Comparison of ENCODE assay signal across 23 cellular contexts in genomic region chr11:74116719-74117118, GRCh38.
"Had no signal": no experiment of that assay in that cellular context is flagged by ENCODE, and none has a peak within 500 bp of the region (broad histone marks: within the 10 kb centered on the region; RNA-seq: fewer than 3 reads in every experiment).

No MANE protein-coding gene starts in this region.

- H3K4me1 ChIP-seq: esophagus squamous epithelium, parathyroid adenoma, stomach had no signal

- ATAC-seq: natural killer cell; sciatic nerve; stimulated activated effector memory CD8-positive, alpha-beta T cell treated with anti-CD3 and anti-CD28 coated beads, Interleukin-12 subunit alpha, Interleukin-12 subunit beta, amount 100 ng/mL, for 72 hours had no signal

- H3K4me1 Mint-ChIP-seq: immature natural killer cell; memory B cell; natural killer cell; stimulated activated effector memory CD8-positive, alpha-beta T cell treated with anti-CD3 and anti-CD28 coated beads, Interleukin-12 subunit alpha, Interleukin-12 subunit beta, amount 100 ng/mL, for 72 hours had no signal

- H2AFZ ChIP-seq: parathyroid adenoma had no signal

- H3K27me3 Mint-ChIP-seq: memory B cell, progenitor cell of endocrine pancreas had no signal

- DNase-seq: dermis blood vessel endothelial cell; effector memory CD4-positive, alpha-beta T cell; erythroblast; esophagus squamous epithelium; foreskin melanocyte; hypothalamus; immature natural killer cell; islet precursor cell; natural killer cell; occipital lobe; stimulated activated CD4-positive, alpha-beta T cell treated with anti-CD3 and anti-CD28 coated beads, Interleukin-2, amount 100 ng/mL, for 24 hours; stimulated activated CD4-positive, alpha-beta T cell treated with anti-CD3 and anti-CD28 coated beads, Interleukin-4, amount 100 ng/mL, for 24 hours; stimulated activated naive CD4-positive, alpha-beta T cell treated with Interleukin-2 at 50 U/mL for 16 hours; stomach; thyroid gland; trophoblast cell had no signal

- H3K9ac ChIP-seq: parathyroid adenoma had no signal

- H3K4me3 Mint-ChIP-seq: immature natural killer cell; memory B cell; natural killer cell; stimulated activated effector memory CD8-positive, alpha-beta T cell treated with anti-CD3 and anti-CD28 coated beads, Interleukin-12 subunit alpha, Interleukin-12 subunit beta, amount 100 ng/mL, for 72 hours had no signal

- H3K27ac Mint-ChIP-seq: immature natural killer cell; memory B cell; natural killer cell; progenitor cell of endocrine pancreas; stimulated activated effector memory CD8-positive, alpha-beta T cell treated with anti-CD3 and anti-CD28 coated beads, Interleukin-12 subunit alpha, Interleukin-12 subunit beta, amount 100 ng/mL, for 72 hours had no signal

- H3K9me3 Mint-ChIP-seq: immature natural killer cell; stimulated activated effector memory CD8-positive, alpha-beta T cell treated with anti-CD3 and anti-CD28 coated beads, Interleukin-12 subunit alpha, Interleukin-12 subunit beta, amount 100 ng/mL, for 72 hours had no signal

- H3K27ac ChIP-seq: coronary artery, esophagus squamous epithelium, parathyroid adenoma, stomach, thyroid gland had no signal

- H3K79me2 ChIP-seq: parathyroid adenoma had no signal

- H3K9me3 ChIP-seq: esophagus squamous epithelium, stomach, thyroid gland had no signal

- H3K4me3 ChIP-seq: coronary artery, esophagus squamous epithelium, lung, stomach, thyroid gland had no signal

- H3K27me3 ChIP-seq: esophagus squamous epithelium, stomach, thyroid gland had no signal
